Comparison of ENCODE assay signal across 11 cellular contexts in genomic region chr6:4320860-4321259, GRCh38.
DNase-seq lines count a peak whose midpoint lies in the region; ATAC-seq, FAIRE-seq and TF ChIP-seq lines count a peak whose summit lies in the region.
"Had no signal": no experiment of that assay in that cellular context is flagged by ENCODE, and none has a peak within 500 bp of the region (broad histone marks: within the 10 kb centered on the region; RNA-seq: fewer than 3 reads in every experiment).

No MANE protein-coding gene starts in this region.

- H3K4me1 ChIP-seq in endothelial cell of umbilical vein (ENCODE audit: control insufficient read depth, extremely low read depth, insufficient read depth, low read length), result peaks cover 30% of the 10 kb centered on the region
- peaks cover 0 to 12% (median 5%) of the 10 kb centered on the region in 3 donors for H3K4me1 ChIP-seq in pancreas
- peaks cover 31% of the 10 kb centered on the region for H3K4me1 ChIP-seq in upper lobe of right lung

- WGBS in pancreas, 2 donors, result 14 to 31% methylated on average over 1 of the region's 1 CpG

- no peak overlapping the region for H3K4me2 ChIP-seq in endothelial cell of umbilical vein (ENCODE audit: insufficient read depth, low read length)

- H3K27me3 Mint-ChIP-seq in nephron progenitor cell (ENCODE audit: low read depth, poor library complexity), result no peaks in the 10 kb centered on the region
- H3K27me3 Mint-ChIP-seq: dendritic cell treated with granulocyte-macrophage colony-stimulating factor and Interleukin-4, amounts not matched to agents 40 ng/mL and 50 ng/mL, for 4 days had no signal

- CTCF ChIA-PET in endothelial cell of umbilical vein (lab: Charles Lee), result interaction anchor here (0.6 kb wide), 1 partner anchor 419 kb away, joined by 3 read pairs; no protein-coding TSS in a partner anchor

- H3K79me2 ChIP-seq in endothelial cell of umbilical vein (ENCODE audit: control insufficient read depth, insufficient read depth, low read length), result no peaks in the 10 kb centered on the region

- no peak overlapping the region for H3K4me3 Mint-ChIP-seq in nephron progenitor cell
- H3K4me3 Mint-ChIP-seq: activated CD8-positive, alpha-beta memory T cell treated with anti-CD3 and anti-CD28 coated beads, Interleukin-2, amount 10 ng/mL, durations not matched to agents 7 days and 5 days; dendritic cell treated with granulocyte-macrophage colony-stimulating factor and Interleukin-4, amounts not matched to agents 40 ng/mL and 50 ng/mL, for 4 days; naive B cell had no signal

- peak overlapping the region; percentile 29 for H3K9ac ChIP-seq in endothelial cell of umbilical vein (replicated peaks; ENCODE audit: extremely low read depth, insufficient read depth, low read length)

- H3K36me3 Mint-ChIP-seq in nephron progenitor cell (ENCODE audit: low read depth), result peaks cover under 1% of the 10 kb centered on the region
- H3K36me3 Mint-ChIP-seq: activated CD8-positive, alpha-beta memory T cell treated with anti-CD3 and anti-CD28 coated beads, Interleukin-2, amount 10 ng/mL, durations not matched to agents 7 days and 5 days; naive B cell had no signal

- H3K27ac Mint-ChIP-seq in nephron progenitor cell, result no peak overlapping the region
- H3K27ac Mint-ChIP-seq: activated CD8-positive, alpha-beta memory T cell treated with anti-CD3 and anti-CD28 coated beads, Interleukin-2, amount 10 ng/mL, durations not matched to agents 7 days and 5 days; dendritic cell treated with granulocyte-macrophage colony-stimulating factor and Interleukin-4, amounts not matched to agents 40 ng/mL and 50 ng/mL, for 4 days; naive B cell had no signal

- DNase-seq in Caki2 (ENCODE audit: low read depth) (peak; percentile 56), NCI-H2029 treated with DMSO at 0.1 percent for 48 hours (lab: John Stamatoyannopoulos, UW) (peak; percentile 13), endothelial cell of umbilical vein (ENCODE audit: low read depth, low spot score) (peak; percentile 90), pancreas (no peak), GM19240 (ENCODE audit: insufficient read length, low spot score) (no peak), AML-193 (lab: John Stamatoyannopoulos, UW) (no peak), nephron progenitor cell (no peak), upper lobe of right lung (no peak)
- DNase-seq: activated CD8-positive, alpha-beta memory T cell treated with anti-CD3 and anti-CD28 coated beads, Interleukin-2, amount 10 ng/mL, durations not matched to agents 7 days and 5 days; naive B cell had no signal

- no peak overlapping the region for H3K4me3 ChIP-seq in endothelial cell of umbilical vein (replicated peaks in 1 of 3; ENCODE audit: insufficient read depth in 1 of 3, low read depth in 1 of 3, low read length in 3 of 3)
- H3K4me3 ChIP-seq in pancreas, result no peak overlapping the region
- no peak overlapping the region for H3K4me3 ChIP-seq in upper lobe of right lung

- peaks cover 12% of the 10 kb centered on the region for H3K9me3 Mint-ChIP-seq in nephron progenitor cell
- H3K9me3 Mint-ChIP-seq: dendritic cell treated with granulocyte-macrophage colony-stimulating factor and Interleukin-4, amounts not matched to agents 40 ng/mL and 50 ng/mL, for 4 days; naive B cell had no signal

- H3K9me3 ChIP-seq in endothelial cell of umbilical vein (replicated peaks; ENCODE audit: control insufficient read depth, insufficient read depth, low read length), result no peaks in the 10 kb centered on the region
- no peaks in the 10 kb centered on the region for H3K9me3 ChIP-seq in pancreas
- no peaks in the 10 kb centered on the region for H3K9me3 ChIP-seq in upper lobe of right lung

- no peaks in the 10 kb centered on the region for H3K9me1 ChIP-seq in endothelial cell of umbilical vein (replicated peaks; ENCODE audit: control insufficient read depth, extremely low read depth, insufficient read depth, low read length)

- TF ChIP-seq POLR2A in endothelial cell of umbilical vein (IDR thresholded peaks at IDR 0.05; ENCODE audit: low read depth, low read length), result no peak

- in situ Hi-C loops in Caki2 (cut with HindIII; ENCODE audit: low pct_unique_long_range_greater_than_20kb, low sequenced_read_pairs), result no loop called here

- ATAC-seq in pancreas (peak in 3 of 4 donors; percentile 31 to 34 (median 32)), upper lobe of right lung (no peak)
- ATAC-seq: activated CD8-positive, alpha-beta memory T cell treated with anti-CD3 and anti-CD28 coated beads, Interleukin-2, amount 10 ng/mL, durations not matched to agents 7 days and 5 days had no signal

- H2AFZ ChIP-seq in endothelial cell of umbilical vein (ENCODE audit: low read depth, low read length), result no peak overlapping the region

- H3K4me1 Mint-ChIP-seq in nephron progenitor cell, result peaks cover 15% of the 10 kb centered on the region
- H3K4me1 Mint-ChIP-seq: activated CD8-positive, alpha-beta memory T cell treated with anti-CD3 and anti-CD28 coated beads, Interleukin-2, amount 10 ng/mL, durations not matched to agents 7 days and 5 days had no signal

- no peaks in the 10 kb centered on the region for H4K20me1 ChIP-seq in endothelial cell of umbilical vein (replicated peaks; ENCODE audit: control insufficient read depth, extremely low read depth, insufficient read depth, low read length)

- FAIRE-seq in endothelial cell of umbilical vein (lab: Jason Lieb, UNC) (peak; percentile 63), pancreas (lab: Jason Lieb, UNC) (no peak)

- H3K27me3 ChIP-seq in endothelial cell of umbilical vein (ENCODE audit: control insufficient read depth in 2 of 2, insufficient read depth in 2 of 2, low read length in 2 of 2) (no peaks in the 10 kb centered on the region), pancreas (no peaks in the 10 kb centered on the region), upper lobe of right lung (no peaks in the 10 kb centered on the region)

- TF ChIP-seq CTCF in endothelial cell of umbilical vein (IDR thresholded peaks at IDR 0.05; ENCODE audit: extremely low read depth in 1 of 2, insufficient read depth in 1 of 2, low read depth in 1 of 2, low read length in 2 of 2) (no peak), pancreas (IDR thresholded peaks at IDR 0.05) (no peak), nephron progenitor cell (IDR thresholded peaks at IDR 0.05) (no peak), upper lobe of right lung (IDR thresholded peaks at IDR 0.05) (no peak)

- intact Hi-C loops in endothelial cell of umbilical vein (cut with micrococcal nuclease), result loop anchor here (1.0 to 2.0 kb wide), 4 partner anchors 30 to 289 kb away; no protein-coding TSS in a partner anchor
- intact Hi-C loops in pancreas (cut with DNase I), result no loop called here
- intact Hi-C loops in upper lobe of right lung (cut with DNase I), result no loop called here

- BruUV-seq in endothelial cell of umbilical vein (replicated peaks; lab: Mats Ljungman, UMichigan), result no TSS peak

- POLR2A ChIA-PET in endothelial cell of umbilical vein (lab: Charles Lee), result no interaction called here

- H3K27ac ChIP-seq in endothelial cell of umbilical vein (ENCODE audit: insufficient read depth, low read depth, low read length), result peak overlapping the region; percentile 38
- peak overlapping the region in 1 of 4 donors; percentile 20 for H3K27ac ChIP-seq in pancreas
- no peak overlapping the region for H3K27ac ChIP-seq in upper lobe of right lung

- dilution Hi-C loops in endothelial cell of umbilical vein (cut with MboI; ENCODE audit: extremely low pct_ligation_motif_present, low sequenced_read_pairs), result no loop called here

- H3K36me3 ChIP-seq in endothelial cell of umbilical vein (ENCODE audit: control insufficient read depth in 2 of 2, extremely low read depth in 1 of 2, insufficient read depth in 2 of 2, low read length in 2 of 2) (no peaks in the 10 kb centered on the region), pancreas (no peaks in the 10 kb centered on the region), upper lobe of right lung (no peaks in the 10 kb centered on the region)

TF ChIP-seq in endothelial cell of umbilical vein, 7 proteins besides CTCF, POLR2A, EP300 and RAD21:
- peak; percentile 58 for TF ChIP-seq GATA2 (IDR thresholded peaks at IDR 0.05; ENCODE audit: insufficient read depth, insufficient read length, low read depth, low read length)
- no peak for TF ChIP-seq POLR2AphosphoS5 (IDR thresholded peaks at IDR 0.05; ENCODE audit: insufficient read depth, low read depth, low read length)
- TF ChIP-seq JUN (IDR thresholded peaks at IDR 0.05; ENCODE audit: borderline replicate concordance, insufficient read depth, insufficient read length, low read depth), result peak; percentile 39
- TF ChIP-seq FOS (IDR thresholded peaks at IDR 0.05; ENCODE audit: borderline replicate concordance, insufficient read depth, low read length), result peak; percentile 38

Comparison
In these comparisons a context has a peak if more than half of its experiments do, and no peak if none do; other contexts are left out.
1. DNase-seq: peak in Caki2 (single experiment), NCI-H2029 treated with DMSO at 0.1 percent for 48 hours (single experiment) and endothelial cell of umbilical vein (single experiment); none in pancreas (0 of 6), GM19240 (single experiment), AML-193 (0 of 2), nephron progenitor cell (single experiment) and upper lobe of right lung (single experiment).